8 cellular contexts compared by ENCODE assay signal in the genomic region with DNA sequence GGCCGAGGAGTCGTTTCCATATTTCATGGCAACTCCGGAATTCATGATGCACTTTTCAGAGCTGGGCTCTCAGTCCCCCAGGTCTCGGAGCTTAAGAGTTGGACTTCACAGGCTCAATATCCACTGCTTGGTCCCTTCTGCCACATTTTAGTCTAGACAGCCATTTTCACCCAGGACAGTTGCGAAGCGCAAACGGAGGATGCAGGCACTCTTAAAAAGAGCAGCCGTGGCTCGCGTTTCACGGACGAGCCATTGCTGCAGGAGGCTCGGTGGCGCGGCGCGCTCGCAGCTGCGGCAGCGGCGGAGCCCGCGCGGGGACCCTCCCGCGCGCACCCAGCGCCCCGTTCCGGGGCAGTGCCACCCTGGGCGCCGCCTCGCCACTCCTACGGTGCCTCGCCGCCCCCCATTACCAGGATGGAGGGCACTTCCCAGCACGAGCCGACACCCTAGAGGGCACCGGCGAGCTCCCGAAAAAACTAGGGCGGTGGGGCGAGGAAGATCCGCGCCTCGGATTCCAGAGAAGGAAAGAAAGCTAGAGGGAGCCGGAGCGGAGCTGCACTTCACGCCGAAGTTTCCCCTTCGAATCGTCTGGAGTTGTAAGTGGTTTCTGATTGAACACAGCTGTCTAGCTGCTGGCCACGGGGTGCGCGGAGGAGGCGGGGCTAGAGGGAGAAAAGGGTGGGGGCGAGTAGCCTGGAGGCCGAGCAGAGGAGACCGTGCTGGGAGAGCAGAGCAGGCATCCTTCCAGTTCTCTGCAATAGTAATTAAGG.
A peak's percentile ranks its signal among the peaks of the same experiment; 100 is the strongest.
DNase-seq lines count a peak whose midpoint lies in the region; ATAC-seq and TF ChIP-seq lines count a peak whose summit lies in the region.

No MANE protein-coding gene starts in this region.

- no peaks in the 10 kb centered on the region for H3K9me3 Mint-ChIP-seq in activated CD8-positive, alpha-beta memory T cell treated with anti-CD3 and anti-CD28 coated beads, Interleukin-2, amount 10 ng/mL, durations not matched to agents 7 days and 5 days (ENCODE audit: low read depth)
- no peaks in the 10 kb centered on the region for H3K9me3 Mint-ChIP-seq in endodermal cell

- no peaks in the 10 kb centered on the region for H3K9me3 ChIP-seq in endodermal cell (ENCODE audit: control insufficient read depth, low read length)

- peaks cover 45% of the 10 kb centered on the region for H3K27me3 Mint-ChIP-seq in activated CD8-positive, alpha-beta memory T cell treated with anti-CD3 and anti-CD28 coated beads, Interleukin-2, amount 10 ng/mL, durations not matched to agents 7 days and 5 days
- H3K27me3 Mint-ChIP-seq in endodermal cell (ENCODE audit: insufficient read depth) = no peaks in the 10 kb centered on the region

- H3K27ac ChIP-seq in endodermal cell (ENCODE audit: low read depth, low read length) = peak overlapping the region; percentile 34

- peaks cover 19% of the 10 kb centered on the region for H3K4me1 Mint-ChIP-seq in activated CD8-positive, alpha-beta memory T cell treated with anti-CD3 and anti-CD28 coated beads, Interleukin-2, amount 10 ng/mL, durations not matched to agents 7 days and 5 days
- peaks cover 51% of the 10 kb centered on the region for H3K4me1 Mint-ChIP-seq in endodermal cell

- TF ChIP-seq CTCF in endodermal cell (conservative IDR thresholded peaks at IDR 0.05) = no peak

- CTCF ChIA-PET in activated CD8-positive, alpha-beta memory T cell treated with anti-CD3 and anti-CD28 coated beads, Interleukin-2, amount 10 ng/mL, durations not matched to agents 7 days and 5 days (lab: Charles Lee) = interaction anchor here (0.9 to 2.2 kb wide), 7 partner anchors 15 to 299 kb away, joined by 3 to 8 read pairs (median 3); no protein-coding TSS in a partner anchor

- peak overlapping the region; percentile 92 for H3K4me3 ChIP-seq in endodermal cell (ENCODE audit: low read length)

- peak overlapping the region; percentile 84 for H3K27ac Mint-ChIP-seq in activated CD8-positive, alpha-beta memory T cell treated with anti-CD3 and anti-CD28 coated beads, Interleukin-2, amount 10 ng/mL, durations not matched to agents 7 days and 5 days
- H3K27ac Mint-ChIP-seq in endodermal cell = peak overlapping the region; percentile 81

- ATAC-seq in GM18858 (IDR thresholded peaks at IDR 0.05; ENCODE audit: unreplicated experiment) = peak; percentile 89
- ATAC-seq in HG03060 (IDR thresholded peaks at IDR 0.05; ENCODE audit: low read depth, unreplicated experiment) = peak; percentile 82
- ATAC-seq in activated CD8-positive, alpha-beta memory T cell treated with anti-CD3 and anti-CD28 coated beads, Interleukin-2, amount 10 ng/mL, durations not matched to agents 7 days and 5 days = peak; percentile 91

- H3K27me3 ChIP-seq in endodermal cell (ENCODE audit: control insufficient read depth, insufficient read depth, low read length, poor library complexity, severe bottlenecking) = no peaks in the 10 kb centered on the region

- 0% methylated on average over 21 to 59 of the region's 59 CpGs for WGBS in endodermal cell (ENCODE audit: insufficient coverage in 1 of 2, insufficient read length in 1 of 2), 2 experiments

- peaks cover 15% of the 10 kb centered on the region for H3K4me1 ChIP-seq in endodermal cell (ENCODE audit: control insufficient read depth, insufficient read depth, low read length)

- DNase-seq in 8988T (peak; percentile 75), NCI-H69 (lab: John Stamatoyannopoulos, UW) (peak; percentile 98), endodermal cell (peak; percentile 94), mesenteric fat pad (ENCODE audit: low spot score) (peak; percentile 93)
- peak; percentile 89 for DNase-seq in activated CD8-positive, alpha-beta memory T cell treated with anti-CD3 and anti-CD28 coated beads, Interleukin-2, amount 10 ng/mL, durations not matched to agents 7 days and 5 days
- peak; percentile 57 for DNase-seq in stimulated activated CD8-positive, alpha-beta memory T cell treated with anti-CD3 and anti-CD28 coated beads, Interleukin-12 subunit alpha, Interleukin-12 subunit beta, amount 100 ng/mL, for 4 hours (ENCODE audit: low read depth)

- no peaks in the 10 kb centered on the region for H3K36me3 ChIP-seq in endodermal cell (ENCODE audit: control insufficient read depth, insufficient read depth, low read length)

- peak overlapping the region; percentile 93 for H3K4me3 Mint-ChIP-seq in activated CD8-positive, alpha-beta memory T cell treated with anti-CD3 and anti-CD28 coated beads, Interleukin-2, amount 10 ng/mL, durations not matched to agents 7 days and 5 days
- peak overlapping the region; percentile 80 for H3K4me3 Mint-ChIP-seq in endodermal cell

- H3K9ac ChIP-seq in endodermal cell (ENCODE audit: extremely low read depth, low read length, poor library complexity, severe bottlenecking) = peak overlapping the region; percentile 65

- no peaks in the 10 kb centered on the region for H3K36me3 Mint-ChIP-seq in activated CD8-positive, alpha-beta memory T cell treated with anti-CD3 and anti-CD28 coated beads, Interleukin-2, amount 10 ng/mL, durations not matched to agents 7 days and 5 days
- H3K36me3 Mint-ChIP-seq in endodermal cell (ENCODE audit: low read depth) = no peaks in the 10 kb centered on the region

Comparison
In these comparisons a context has a peak if more than half of its experiments do, and no peak if none do; other contexts are left out.
1. Peak in every context shown above with its lines: DNase-seq, ATAC-seq, H3K4me3 ChIP-seq and H3K27ac ChIP-seq.